ENCODE assay signal across 14 cellular contexts in the genomic region with DNA sequence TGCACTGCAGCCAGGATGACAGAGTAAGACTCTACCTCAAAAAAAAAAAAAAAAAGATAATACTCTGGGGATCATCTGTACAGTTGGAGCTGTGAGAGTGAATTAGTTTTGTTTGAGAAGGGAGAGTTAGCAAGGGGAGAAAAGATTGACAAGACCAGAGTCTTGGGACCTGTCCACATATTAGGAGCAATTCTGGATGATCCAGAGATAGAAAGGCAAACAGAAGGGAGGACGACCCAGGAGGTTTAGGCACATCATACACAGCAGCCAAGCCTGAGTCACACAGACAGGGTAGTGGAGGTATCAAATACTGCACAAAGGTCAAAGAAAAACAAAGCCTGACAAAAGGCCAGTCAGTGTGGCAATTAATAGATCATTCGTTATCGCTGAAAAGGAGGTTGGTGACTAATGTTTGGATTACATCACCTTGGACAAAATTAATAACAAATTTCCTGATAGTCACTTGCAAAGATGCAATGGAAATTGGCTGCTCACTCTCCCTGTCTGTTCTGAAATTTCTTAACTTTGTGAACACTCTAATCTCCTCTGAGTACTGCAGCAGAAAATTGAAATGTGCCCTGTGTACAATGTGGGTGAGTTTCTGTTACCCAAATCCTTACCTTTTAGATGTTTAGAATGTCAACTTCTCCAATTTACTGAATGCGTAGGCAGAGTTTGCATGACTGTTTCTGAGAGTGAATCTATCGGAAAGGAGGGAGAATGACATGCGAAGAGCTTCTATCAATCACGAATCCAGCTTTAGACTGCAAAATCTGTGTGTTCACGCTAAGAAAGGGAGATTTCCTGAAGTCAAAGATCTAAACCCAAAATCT.
A peak's percentile ranks its signal among the peaks of the same experiment; 100 is the strongest.
DNase-seq lines count a peak whose midpoint lies in the region; ATAC-seq and TF ChIP-seq lines count a peak whose summit lies in the region.
"Had no signal": no experiment of that assay in that cellular context is flagged by ENCODE, and none has a peak within 500 bp of the region (broad histone marks: within the 10 kb centered on the region; RNA-seq: fewer than 3 reads in every experiment).

No MANE protein-coding gene starts in this region.

- peaks cover 0 to 44% (median 15%) of the 10 kb centered on the region in 12 donors for H3K4me1 ChIP-seq in heart left ventricle
- no peaks in the 10 kb centered on the region for H3K4me1 ChIP-seq in right atrium auricular region
- peaks cover 3 to 14% of the 10 kb centered on the region in 2 donors for H3K4me1 ChIP-seq in left lung
- peaks cover 0 to 7% of the 10 kb centered on the region in 2 donors for H3K4me1 ChIP-seq in uterus

- 58 to 65% (median 60%) methylated on average over 8 of the region's 8 CpGs for WGBS in heart left ventricle, 4 donors

- no peak for TF ChIP-seq CTCF in heart left ventricle (IDR thresholded peaks at IDR 0.05)
- no peak for TF ChIP-seq CTCF in right atrium auricular region (IDR thresholded peaks at IDR 0.05)
- no peak for TF ChIP-seq CTCF in left lung (IDR thresholded peaks at IDR 0.05)
- TF ChIP-seq CTCF in uterus (IDR thresholded peaks at IDR 0.05), result no peak

- DNase-seq in heart left ventricle, result peak in 2 of 5 donors; percentile 33 to 46
- DNase-seq in right atrium auricular region (ENCODE audit: low spot score), result no peak
- peak; percentile 24 for DNase-seq in astrocyte of the hippocampus (ENCODE audit: low read depth, low spot score)
- DNase-seq in left lung, result no peak
- DNase-seq in uterus, result peak; percentile 35 to 52
- no peak for DNase-seq in SW 1271 (lab: John Stamatoyannopoulos, UW)
- no peak for DNase-seq in hepatic stellate cell (ENCODE audit: low spot score)
- DNase-seq: activated CD8-positive, alpha-beta memory T cell treated with anti-CD3 and anti-CD28 coated beads, Interleukin-2, amount 50 U/mL, for 4 hours; GOT3; NCI-H1930; SIG-M5 had no signal

- H3K36me3 ChIP-seq in heart left ventricle (no peaks in the 10 kb centered on the region), right atrium auricular region (no peaks in the 10 kb centered on the region), left lung (no peaks in the 10 kb centered on the region), uterus (no peaks in the 10 kb centered on the region)
- H3K36me3 ChIP-seq: tibial artery had no signal

- H3K4me3 ChIP-seq in heart left ventricle (no peak overlapping the region), right atrium auricular region (no peak overlapping the region), left lung (no peak overlapping the region), uterus (no peak overlapping the region)
- H3K4me3 ChIP-seq: skin epidermis, tibial artery had no signal

- intact Hi-C loops in heart left ventricle (cut with DNase I), result no loop called here
- intact Hi-C loops in left lung (cut with DNase I), result no loop called here
- intact Hi-C loops in uterus (cut with DNase I; ENCODE audit: low total_unique reads), result no loop called here

- no peaks in the 10 kb centered on the region for H3K9me3 ChIP-seq in heart left ventricle
- H3K9me3 ChIP-seq in right atrium auricular region, result no peaks in the 10 kb centered on the region
- H3K9me3 ChIP-seq in left lung, result no peaks in the 10 kb centered on the region
- H3K9me3 ChIP-seq in uterus, result no peaks in the 10 kb centered on the region
- H3K9me3 ChIP-seq: tibial artery had no signal

- ATAC-seq in heart left ventricle (peak in 3 of 4 donors; percentile 76 to 92 (median 87)), left lung (peak; percentile 40), GM21576 (IDR thresholded peaks at IDR 0.05; ENCODE audit: unreplicated experiment) (no peak)

- peak overlapping the region in 5 of 12 donors; percentile 7 to 51 (median 25) for H3K27ac ChIP-seq in heart left ventricle
- peak overlapping the region in 1 of 2 donors; percentile 49 for H3K27ac ChIP-seq in right atrium auricular region
- no peak overlapping the region for H3K27ac ChIP-seq in left lung
- peak overlapping the region; percentile 24 to 56 for H3K27ac ChIP-seq in uterus
- H3K27ac ChIP-seq: tibial artery had no signal

- H3K27me3 ChIP-seq in heart left ventricle (no peaks in the 10 kb centered on the region), right atrium auricular region (no peaks in the 10 kb centered on the region), left lung (peaks cover 0 to 1% of the 10 kb centered on the region in 2 donors), uterus (no peaks in the 10 kb centered on the region)
- H3K27me3 ChIP-seq: tibial artery had no signal

- no peak for TF ChIP-seq POLR2A in heart left ventricle (IDR thresholded peaks at IDR 0.05)
- TF ChIP-seq POLR2A in uterus (IDR thresholded peaks at IDR 0.05), result no peak

Comparison
In these comparisons a context has a peak if more than half of its experiments do, and no peak if none do; other contexts are left out.
1. DNase-seq: peak in astrocyte of the hippocampus (single experiment) and uterus (2 of 2); none in right atrium auricular region (single experiment), left lung (0 of 2), SW 1271 (0 of 2) and hepatic stellate cell (single experiment).
2. H3K27ac ChIP-seq: peak in uterus (2 of 2); none in left lung (0 of 2).